16 cellular contexts compared by ENCODE assay signal in genomic region chr2:12597555-12597954, GRCh38.
"Had no signal": no experiment of that assay in that cellular context is flagged by ENCODE, and none has a peak within 500 bp of the region (broad histone marks: within the 10 kb centered on the region; RNA-seq: fewer than 3 reads in every experiment).

No MANE protein-coding gene starts in this region.

- H3K4me3 ChIP-seq: hepatocyte, lower lobe of right lung, right atrium auricular region, upper lobe of left lung had no signal

- ATAC-seq: activated CD8-positive, alpha-beta T cell treated with anti-CD3 and anti-CD28 coated beads for 36 hours; effector memory CD8-positive, alpha-beta T cell; left colon; lower lobe of right lung; natural killer cell treated with Interleukin-12 subunit alpha and Interleukin-12 subunit beta and Interleukin-15 and Interleukin-18, amount 100 ng/mL, for 72 hours; stimulated activated naive CD8-positive, alpha-beta T cell treated with anti-CD3 and anti-CD28 coated beads, Interleukin-15, amount 100 ng/mL, for 72 hours had no signal

- H3K27ac ChIP-seq: hepatocyte, lower lobe of right lung, neutrophil, right atrium auricular region, upper lobe of left lung had no signal

- H3K4me1 ChIP-seq: right atrium auricular region, upper lobe of left lung had no signal

- DNase-seq: activated CD4-positive, alpha-beta T cell treated with anti-CD3 and anti-CD28 coated beads, Interleukin-2, amount 10 ng/mL, durations not matched to agents 24 days and 14 days; activated CD4-positive, CD25-positive, alpha-beta regulatory T cell; activated CD8-positive, alpha-beta T cell treated with anti-CD3 and anti-CD28 coated beads for 36 hours; activated naive CD4-positive, alpha-beta T cell treated with anti-CD3 and anti-CD28 coated beads, Interleukin-2, amount 10 ng/mL, durations not matched to agents 7 days and 5 days; activated T-cell treated with anti-CD3 and anti-CD28 coated beads, Interleukin-2, amount 50 U/mL, for 1 hour; effector memory CD8-positive, alpha-beta T cell; islet precursor cell; left colon; lower lobe of right lung; SK-N-SH; stimulated activated naive CD8-positive, alpha-beta T cell treated with anti-CD3 and anti-CD28 coated beads, Interleukin-15, amount 100 ng/mL, for 72 hours; upper lobe of left lung had no signal

- H3K36me3 ChIP-seq: lower lobe of right lung, neutrophil, right atrium auricular region, upper lobe of left lung had no signal

- H3K27me3 ChIP-seq: hepatocyte, neutrophil, right atrium auricular region, upper lobe of left lung had no signal

- H3K9me3 ChIP-seq: lower lobe of right lung, neutrophil, right atrium auricular region, SK-N-SH, upper lobe of left lung had no signal
